Comparison of ENCODE assay signal across 8 cellular contexts in the genomic region with DNA sequence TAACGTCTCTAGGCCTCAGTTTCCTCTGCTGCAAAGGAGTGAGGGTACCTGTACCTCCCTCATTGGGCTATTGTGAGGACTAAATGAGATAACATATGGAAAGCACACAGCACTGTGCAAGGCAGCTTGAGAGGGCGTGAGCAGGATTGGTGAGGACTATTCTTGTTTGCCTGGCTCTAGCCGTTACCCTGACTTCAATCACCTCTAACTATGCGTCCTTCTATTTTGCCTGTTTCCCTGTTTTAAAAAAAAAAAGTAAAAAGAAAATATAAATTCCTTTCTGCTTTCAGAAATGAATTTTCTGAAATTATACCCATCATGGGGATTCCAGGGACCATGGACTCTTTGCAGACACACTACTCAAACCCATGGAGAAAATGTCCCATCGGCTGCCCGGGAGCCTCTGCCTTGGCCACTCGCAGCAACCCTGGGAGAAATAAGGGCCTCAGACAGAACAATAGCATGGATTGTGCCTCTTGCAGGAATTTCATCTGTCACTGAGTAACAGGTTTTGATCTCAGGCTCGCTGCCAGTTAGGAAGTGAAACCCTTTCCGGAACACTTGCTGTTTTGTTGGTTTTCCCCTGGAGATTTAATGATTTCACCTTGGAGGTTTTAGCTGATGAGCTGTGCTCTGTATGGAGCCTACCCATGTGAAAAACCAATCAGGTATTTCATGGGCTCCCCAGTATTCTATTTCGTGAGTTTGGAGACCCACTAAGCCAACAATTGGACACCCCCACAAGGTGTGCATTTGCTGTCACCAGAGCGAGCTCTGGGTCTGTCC. TPM values are rescaled to one million over a fixed set of nuclear protein-coding genes. Genes with fewer than 3 reads are reported as not detected.
A peak's percentile ranks its signal among the peaks of the same experiment; 100 is the strongest.
DNase-seq lines count a peak whose midpoint lies in the region; ATAC-seq, FAIRE-seq and TF ChIP-seq lines count a peak whose summit lies in the region.

No MANE protein-coding gene starts in this region.

- H3K36me3 ChIP-seq in adrenal gland (replicated peaks in 1 of 2) (no peaks in the 10 kb centered on the region), HepG2 (replicated peaks in 1 of 2; ENCODE audit: control insufficient read depth in 1 of 2, insufficient read depth in 2 of 2, low read length in 2 of 2) (no peaks in the 10 kb centered on the region)

- TF ChIP-seq CTCF in adrenal gland (IDR thresholded peaks at IDR 0.05) (no peak), HepG2 (CRISPR knock-in tag; IDR thresholded peaks at IDR 0.05) (no peak)
- no peak for TF ChIP-seq CTCF in CD4-positive, alpha-beta T cell (IDR thresholded peaks at IDR 0.05)

- DNase-seq in activated naive CD4-positive, alpha-beta T cell treated with anti-CD3 and anti-CD28 coated beads, Interleukin-2, amount 50 U/mL, for 16 hours, result no peak
- DNase-seq in adrenal gland (peak in 6 of 7 donors; percentile 25 to 67 (median 34)), HepG2 (ENCODE audit: low spot score) (peak; percentile 95), ureter (ENCODE audit: low spot score) (peak; percentile 46)
- no peak for DNase-seq in activated naive CD4-positive, alpha-beta T cell treated with anti-CD3 and anti-CD28 coated beads, Interleukin-2, amount 50 U/mL, for 72 hours (ENCODE audit: low spot score in 2 of 2)
- DNase-seq in CD4-positive, alpha-beta T cell, result no peak

- H2AFZ ChIP-seq in HepG2 (ENCODE audit: low read length), result no peak overlapping the region

- peak; percentile 49 for FAIRE-seq in HepG2 (lab: Jason Lieb, UNC)

- H3K4me2 ChIP-seq in HepG2 (ENCODE audit: low read depth, low read length), result peak overlapping the region; percentile 65

- H3K27me3 Mint-ChIP-seq in activated naive CD4-positive, alpha-beta T cell treated with anti-CD3 and anti-CD28 coated beads, Interleukin-2, amount 50 U/mL, for 24 hours, result peaks cover 4% of the 10 kb centered on the region
- no peaks in the 10 kb centered on the region for H3K27me3 Mint-ChIP-seq in CD4-positive, alpha-beta T cell

- CTCF ChIA-PET in HepG2 (lab: Yijun Ruan, JAX; ENCODE audit: low intra/inter-chr PET ratio, low total read pairs), result no interaction called here
- CTCF ChIA-PET in CD4-positive, alpha-beta T cell (lab: Charles Lee), result no interaction called here

- TF ChIP-seq RAD21 in HepG2 (CRISPR knock-in tag; IDR thresholded peaks at IDR 0.05), result no peak

- H3K27ac ChIP-seq in adrenal gland, result peak overlapping the region in 2 of 5 donors; percentile 42 to 46
- peak overlapping the region; percentile 96 for H3K27ac ChIP-seq in HepG2 (ENCODE audit: extremely low read length, insufficient read depth, low read length)
- H3K27ac ChIP-seq in CD4-positive, alpha-beta T cell (ENCODE audit: low read depth, low read length), result no peak overlapping the region

- peak; percentile 81 for ATAC-seq in HepG2
- ATAC-seq in GM19455 (IDR thresholded peaks at IDR 0.05; ENCODE audit: unreplicated experiment), result no peak
- ATAC-seq in activated naive CD4-positive, alpha-beta T cell treated with anti-CD3 and anti-CD28 coated beads, Interleukin-2, amount 50 U/mL, for 72 hours, result no peak
- ATAC-seq in CD4-positive, alpha-beta T cell (ENCODE audit: poor library complexity), result no peak

- TF ChIP-seq EP300 in HepG2 (IDR thresholded peaks at IDR 0.05; ENCODE audit: low read depth in 2 of 2, low read length in 2 of 2), result peak in 1 of 2 experiments; percentile 85; a peak in 2 of 4 replicates
- peak; percentile 67 for TF ChIP-seq EP300 in HepG2 (CRISPR knock-in tag; IDR thresholded peaks at IDR 0.05; ENCODE audit: borderline replicate concordance)

- H3K27ac Mint-ChIP-seq in activated naive CD4-positive, alpha-beta T cell treated with anti-CD3 and anti-CD28 coated beads, Interleukin-2, amount 50 U/mL, for 24 hours, result peak overlapping the region; percentile 63
- no peak overlapping the region for H3K27ac Mint-ChIP-seq in activated naive CD4-positive, alpha-beta T cell treated with anti-CD3 and anti-CD28 coated beads, Interleukin-2, amount 50 U/mL, for 72 hours
- H3K27ac Mint-ChIP-seq in CD4-positive, alpha-beta T cell, result no peak overlapping the region

- BruUV-seq in HepG2 (replicated peaks; lab: Mats Ljungman, UMichigan), result TSS peak; percentile 97

- H4K20me1 ChIP-seq in HepG2 (ENCODE audit: insufficient read depth, low read length), result no peaks in the 10 kb centered on the region

- no peak for TF ChIP-seq POLR2A in adrenal gland (IDR thresholded peaks at IDR 0.05)
- TF ChIP-seq POLR2A in HepG2 (IDR thresholded peaks at IDR 0.05; ENCODE audit: insufficient read depth in 1 of 2, low read depth in 2 of 2, low read length in 2 of 2), result peak in 1 of 2 experiments; percentile 51; a peak in 1 of 4 replicates

- no peaks in the 10 kb centered on the region for H3K79me2 ChIP-seq in HepG2 (ENCODE audit: insufficient read depth, low read length)

- intact Hi-C loops in adrenal gland (cut with DNase I) (no loop called here), HepG2 (cut with micrococcal nuclease; ENCODE audit: unreplicated experiment) (loop anchor here (1.0 to 5.0 kb wide), 2 partner anchors 87 to 568 kb away; partner anchors contain the start of genes HYCC1 and RAPGEF5)
- intact Hi-C loops in CD4-positive, alpha-beta T cell (cut with DNase I, micrococcal nuclease), result no loop called here

- H3K9me3 ChIP-seq in adrenal gland (replicated peaks in 1 of 3) (no peaks in the 10 kb centered on the region), HepG2 (ENCODE audit: low read length) (no peaks in the 10 kb centered on the region)
- no peaks in the 10 kb centered on the region for H3K9me3 ChIP-seq in CD4-positive, alpha-beta T cell (ENCODE audit: control insufficient read depth, low read length)

- H3K4me1 ChIP-seq in adrenal gland (replicated peaks in 1 of 2), result no peaks in the 10 kb centered on the region
- peaks cover 62% of the 10 kb centered on the region for H3K4me1 ChIP-seq in HepG2 (ENCODE audit: insufficient read depth, low read length)

- no peaks in the 10 kb centered on the region for H3K36me3 Mint-ChIP-seq in activated naive CD4-positive, alpha-beta T cell treated with anti-CD3 and anti-CD28 coated beads, Interleukin-2, amount 50 U/mL, for 24 hours
- H3K36me3 Mint-ChIP-seq in activated naive CD4-positive, alpha-beta T cell treated with anti-CD3 and anti-CD28 coated beads, Interleukin-2, amount 50 U/mL, for 72 hours, result no peaks in the 10 kb centered on the region
- no peaks in the 10 kb centered on the region for H3K36me3 Mint-ChIP-seq in CD4-positive, alpha-beta T cell (ENCODE audit: low read depth)

- peak overlapping the region; percentile 80 for H3K9ac ChIP-seq in HepG2 (ENCODE audit: insufficient read depth, low read depth, low read length)

- POLR2A ChIA-PET in HepG2 (lab: Yijun Ruan, JAX), result interaction anchor here (0.5 to 4.3 kb wide), 8 partner anchors 10 to 330 kb away, joined by 3 to 85 read pairs (median 4); partner anchors contain the start of gene RAPGEF5
- POLR2A ChIA-PET in CD4-positive, alpha-beta T cell (lab: Charles Lee), result no interaction called here

- no peaks in the 10 kb centered on the region for H3K9me3 Mint-ChIP-seq in activated naive CD4-positive, alpha-beta T cell treated with anti-CD3 and anti-CD28 coated beads, Interleukin-2, amount 50 U/mL, for 24 hours
- H3K9me3 Mint-ChIP-seq in activated naive CD4-positive, alpha-beta T cell treated with anti-CD3 and anti-CD28 coated beads, Interleukin-2, amount 50 U/mL, for 72 hours, result peaks cover 0 to 3% of the 10 kb centered on the region in 2 donors
- no peaks in the 10 kb centered on the region for H3K9me3 Mint-ChIP-seq in CD4-positive, alpha-beta T cell

- H3K4me3 ChIP-seq in adrenal gland (no peak overlapping the region), HepG2 (replicated peaks in 1 of 3; ENCODE audit: insufficient read depth in 1 of 3, low read depth in 2 of 3, low read length in 3 of 3) (peak overlapping the region in 1 of 3 experiments; percentile 8; a peak in 2 of 6 replicates)

- H3K4me1 Mint-ChIP-seq in activated naive CD4-positive, alpha-beta T cell treated with anti-CD3 and anti-CD28 coated beads, Interleukin-2, amount 50 U/mL, for 24 hours, result peaks cover 10% of the 10 kb centered on the region
- no peaks in the 10 kb centered on the region for H3K4me1 Mint-ChIP-seq in CD4-positive, alpha-beta T cell (ENCODE audit: low read depth)

- in situ Hi-C loops in HepG2 (cut with HindIII; ENCODE audit: extremely low pct_ligation_motif_present, low pct_unique_long_range_greater_than_20kb), result loop anchor here (5.0 kb wide), 1 partner anchor 92 kb away; no protein-coding TSS in a partner anchor

- 70 to 77% (median 75%) methylated on average over 11 of the region's 11 CpGs for WGBS in adrenal gland, 4 donors
- WGBS in HepG2 (ENCODE audit: low lambda C conversion rate), result 28% methylated on average over 10 of the region's 11 CpGs

- H3K27me3 ChIP-seq in adrenal gland (no peaks in the 10 kb centered on the region), HepG2 (ENCODE audit: control insufficient read depth in 1 of 2, insufficient read depth in 2 of 2, low read length in 2 of 2) (no peaks in the 10 kb centered on the region)
- no peaks in the 10 kb centered on the region for H3K27me3 ChIP-seq in CD4-positive, alpha-beta T cell (ENCODE audit: control insufficient read depth, insufficient read depth, low read length)

- H3K4me3 Mint-ChIP-seq in activated naive CD4-positive, alpha-beta T cell treated with anti-CD3 and anti-CD28 coated beads, Interleukin-2, amount 50 U/mL, for 24 hours, result no peak overlapping the region
- H3K4me3 Mint-ChIP-seq in CD4-positive, alpha-beta T cell, result no peak overlapping the region

RNA-seq across cellular contexts. Expression of gene STEAP1B, which starts 55.6 kb away (rescaled TPM):
- 1 to 10 TPM in 2 of 8 donors, under 1 TPM in 4, not detected in 2; 0.41 to 2.1 (median 0.94) TPM for total RNA-seq in adrenal gland
- under 1 TPM; 0.20 to 0.40 (median 0.24) TPM for polyA plus RNA-seq in adrenal gland
- not detected in 2 replicates for total RNA-seq in HepG2 (2016; rRNA removed; fragmentation: Illumina TruSeq; extraction: Trizol)
- not detected in 2 replicates for total RNA-seq in HepG2 (2016; cell fraction: cytosol; rRNA removed; fragmentation: Illumina TruSeq; extraction: Trizol; ENCODE audit: low read depth)
- total RNA-seq in HepG2 (2016; cell fraction: insoluble cytoplasmic fraction; rRNA removed; fragmentation: Illumina TruSeq; extraction: Trizol), result not detected in 2 replicates
- not detected in 2 replicates for total RNA-seq in HepG2 (2016; cell fraction: membrane; rRNA removed; fragmentation: Illumina TruSeq; extraction: Trizol)
- total RNA-seq in HepG2 (2016; cell fraction: nucleus; rRNA removed; fragmentation: Illumina TruSeq; extraction: Trizol), result not detected in 2 replicates
- polyA plus RNA-seq in HepG2 (2011; rRNA removed), result not detected in 2 replicates
- polyA plus RNA-seq in HepG2 (2011; cell fraction: cytosol; rRNA removed), result not detected in 2 replicates
- not detected in 2 replicates for polyA plus RNA-seq in HepG2 (2011; cell fraction: nucleus; rRNA removed)
- polyA plus RNA-seq in HepG2 (2012), result not detected in 2 replicates
- polyA plus RNA-seq in HepG2 (2016; cell fraction: cytosol; fragmentation: Illumina TruSeq; extraction: Trizol; ENCODE audit: low read depth), result not detected in 2 replicates
- polyA plus RNA-seq in HepG2 (2016; cell fraction: insoluble cytoplasmic fraction; fragmentation: Illumina TruSeq; extraction: Trizol; ENCODE audit: low read depth), result not detected in 2 replicates
- not detected in 2 replicates for polyA plus RNA-seq in HepG2 (2016; cell fraction: membrane; fragmentation: Illumina TruSeq; extraction: Trizol; ENCODE audit: low read depth)
- not detected in 2 replicates for polyA plus RNA-seq in HepG2 (2016; cell fraction: nucleus; fragmentation: Illumina TruSeq; extraction: Trizol; ENCODE audit: insufficient read depth, low read depth)
- 0.58 TPM in 1 of 2 replicates, not detected in the other for polyA minus RNA-seq in HepG2 (2011; rRNA and poly(A)+ RNA removed; ENCODE audit: low replicate concordance)
- not detected in 2 replicates for polyA minus RNA-seq in HepG2 (2011; cell fraction: cytosol; rRNA and poly(A)+ RNA removed)
- 0.37 TPM in 1 of 2 replicates, not detected in the other for polyA minus RNA-seq in HepG2 (2011; cell fraction: nucleus; rRNA and poly(A)+ RNA removed)
- total RNA-seq in ureter, result 0.73 TPM
- not detected for total RNA-seq in activated naive CD4-positive, alpha-beta T cell treated with anti-CD3 and anti-CD28 coated beads, Interleukin-2, amount 50 U/mL, for 72 hours
- not detected for total RNA-seq in CD4-positive, alpha-beta T cell

Comparison
In these comparisons a context has a peak if more than half of its experiments do, and no peak if none do; other contexts are left out.
1. DNase-seq: peak in adrenal gland (6 of 7), HepG2 (single experiment) and ureter (single experiment); none in activated naive CD4-positive, alpha-beta T cell treated with anti-CD3 and anti-CD28 coated beads, Interleukin-2, amount 50 U/mL, for 16 hours (single experiment), activated naive CD4-positive, alpha-beta T cell treated with anti-CD3 and anti-CD28 coated beads, Interleukin-2, amount 50 U/mL, for 72 hours (0 of 2) and CD4-positive, alpha-beta T cell (0 of 10).